ENCODE assay signal across 9 cellular contexts in the genomic region with DNA sequence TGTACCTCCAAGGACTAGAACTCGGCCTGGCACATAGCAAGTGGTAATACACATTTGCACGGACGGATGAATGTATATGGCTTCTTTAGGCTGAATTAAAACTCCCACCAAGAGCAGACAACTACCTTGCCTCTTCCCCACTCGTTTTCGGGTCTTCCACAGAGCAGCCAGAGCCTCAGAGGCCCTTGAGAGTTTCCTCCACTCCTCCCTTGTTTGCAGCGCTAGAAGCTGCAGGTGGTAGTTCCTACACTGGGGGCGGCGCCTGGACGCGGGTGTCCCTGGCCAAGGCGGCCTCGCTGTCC. TPM values are rescaled to one million over a fixed set of nuclear protein-coding genes. Genes with fewer than 3 reads are reported as not detected.
DNase-seq lines count a peak whose midpoint lies in the region; ATAC-seq and TF ChIP-seq lines count a peak whose summit lies in the region.
"Had no signal": no experiment of that assay in that cellular context is flagged by ENCODE, and none has a peak within 500 bp of the region (broad histone marks: within the 10 kb centered on the region; RNA-seq: fewer than 3 reads in every experiment).

No MANE protein-coding gene starts in this region.

- ATAC-seq in WTC11 (no peak), GM21528 (IDR thresholded peaks at IDR 0.05; ENCODE audit: low FRiP score, unreplicated experiment) (no peak), HG03135 (IDR thresholded peaks at IDR 0.05; ENCODE audit: unreplicated experiment) (no peak)

- H3K4me3 Mint-ChIP-seq in WTC11 = peak overlapping the region; percentile 69

- H4K20me1 ChIP-seq in smooth muscle cell (ENCODE audit: low read depth) = no peaks in the 10 kb centered on the region

- H3K27me3 Mint-ChIP-seq in WTC11 (ENCODE audit: low read depth) = peaks cover 43% of the 10 kb centered on the region

- no peaks in the 10 kb centered on the region for H3K9me3 Mint-ChIP-seq in WTC11

- DNase-seq in WTC11 (ENCODE audit: low spot score) (peak; percentile 83), smooth muscle cell (lab: John Stamatoyannopoulos, UW; ENCODE audit: unreplicated experiment) (no peak), Kasumi-1 (lab: John Stamatoyannopoulos, UW) (no peak), dedifferentiated amniotic fluid mesenchymal stem cell (ENCODE audit: extremely low spot score) (no peak)
- DNase-seq: NCI-H446 treated with DMSO at 0.1 percent for 48 hours had no signal

- H3K4me3 ChIP-seq in HEK293 (ENCODE audit: low read depth, low read length) (peak overlapping the region; percentile 69), iPS-15b (ENCODE audit: low read depth, low read length) (peak overlapping the region; percentile 66), smooth muscle cell (peak overlapping the region; percentile 62)

- H3K27ac Mint-ChIP-seq in WTC11 = no peak overlapping the region

- H3K36me3 Mint-ChIP-seq in WTC11 = no peaks in the 10 kb centered on the region

- H2AFZ ChIP-seq in smooth muscle cell (ENCODE audit: low read depth) = peak overlapping the region; percentile 84

- WGBS in smooth muscle cell (ENCODE audit: low lambda C conversion rate) = 20% methylated on average over 12 of the region's 12 CpGs

- peak overlapping the region; percentile 84 for H3K4me2 ChIP-seq in smooth muscle cell

- no peaks in the 10 kb centered on the region for H3K36me3 ChIP-seq in HEK293 (ENCODE audit: control insufficient read depth in 2 of 2, insufficient read depth in 1 of 2, low read length in 2 of 2)
- no peaks in the 10 kb centered on the region for H3K36me3 ChIP-seq in iPS-15b (ENCODE audit: control insufficient read depth, insufficient read depth, low read length)
- H3K36me3 ChIP-seq in smooth muscle cell (ENCODE audit: low read depth) = no peaks in the 10 kb centered on the region

- H3K27me3 ChIP-seq in iPS-15b (ENCODE audit: control insufficient read depth, insufficient read depth, low read length) (peaks cover 28% of the 10 kb centered on the region), smooth muscle cell (ENCODE audit: low read depth) (peaks cover 67% of the 10 kb centered on the region)

- H3K9ac ChIP-seq in iPS-15b (ENCODE audit: low read depth, low read length) (no peak overlapping the region), smooth muscle cell (ENCODE audit: low read depth) (no peak overlapping the region)

- H3K4me1 ChIP-seq in HEK293 (ENCODE audit: control insufficient read depth, insufficient read depth, low read length) (no peaks in the 10 kb centered on the region), iPS-15b (ENCODE audit: control insufficient read depth, insufficient read depth, low read length) (no peaks in the 10 kb centered on the region), smooth muscle cell (ENCODE audit: low read depth) (peaks cover 4% of the 10 kb centered on the region)

- CTCF ChIA-PET in HEK293 (lab: Yijun Ruan, JAX) = interaction anchor here (2.1 to 3.2 kb wide), 3 partner anchors 10 to 110 kb away, joined by 6 to 16 read pairs (median 14); partner anchors contain the start of gene INTU
- CTCF ChIA-PET in WTC11 (lab: Charles Lee) = interaction anchor here (0.7 to 2.3 kb wide), 8 partner anchors 10 to 159 kb away, joined by 3 to 17 read pairs (median 3); partner anchors contain the start of gene INTU

- peaks cover 11% of the 10 kb centered on the region for H3K4me1 Mint-ChIP-seq in WTC11

- H3K27ac ChIP-seq in HEK293 (ENCODE audit: extremely low read depth, low read depth, low read length) = peak overlapping the region; percentile 70; the same call in 1 of the 2 replicates
- no peak overlapping the region for H3K27ac ChIP-seq in smooth muscle cell (ENCODE audit: low read depth)

- no peaks in the 10 kb centered on the region for H3F3A ChIP-seq in smooth muscle cell (ENCODE audit: low read depth)

- H3K9me3 ChIP-seq in HEK293 (ENCODE audit: control insufficient read depth, insufficient read depth, low read depth, low read length) (no peaks in the 10 kb centered on the region), iPS-15b (ENCODE audit: control insufficient read depth, insufficient read depth, low read length) (no peaks in the 10 kb centered on the region), smooth muscle cell (replicated peaks; ENCODE audit: low read depth) (no peaks in the 10 kb centered on the region)

- H3K79me2 ChIP-seq in smooth muscle cell (ENCODE audit: low read depth) = no peaks in the 10 kb centered on the region

- POLR2A ChIA-PET in HEK293 (lab: Yijun Ruan, JAX) (interaction anchor here (0.7 to 2.9 kb wide), 3 partner anchors 10 to 343 kb away, joined by 4 to 33 read pairs (median 8); partner anchors contain the start of genes ABHD18, INTU, MFSD8 and PLK4), WTC11 (lab: Charles Lee) (interaction anchor here (1.4 kb wide), 1 partner anchor 10 kb away, joined by 8 read pairs; the partner anchor contains the start of gene INTU)

- TF ChIP-seq CTCF in HEK293 (tag by site-specific recombination; IDR thresholded peaks at IDR 0.05) (no peak), WTC11 (IDR thresholded peaks at IDR 0.05) (no peak), smooth muscle cell (IDR thresholded peaks at IDR 0.05; ENCODE audit: borderline replicate concordance, insufficient read depth, poor library complexity, severe bottlenecking) (no peak)

TF ChIP-seq in HEK293, 187 proteins besides CTCF, POLR2A, EP300 and RAD21 (continues in another document):
- TF ChIP-seq MYNN (tag by site-specific recombination; IDR thresholded peaks at IDR 0.05; ENCODE audit: borderline replicate concordance) (no peak), ZNF404 (tag by site-specific recombination; IDR thresholded peaks at IDR 0.05) (no peak), ZNF571 (tag by site-specific recombination; IDR thresholded peaks at IDR 0.05) (no peak), ZNF366 (tag by site-specific recombination; conservative IDR thresholded peaks at IDR 0.05) (peak; percentile 50; the same call in 1 of the 2 replicates), ZNF140 (tag by site-specific recombination; IDR thresholded peaks at IDR 0.05) (no peak), HOXD13 (CRISPR knock-in tag; IDR thresholded peaks at IDR 0.05; ENCODE audit: borderline replicate concordance) (no peak), OVOL3 (tag by site-specific recombination; IDR thresholded peaks at IDR 0.05) (no peak), HOXC10 (CRISPR knock-in tag; IDR thresholded peaks at IDR 0.05) (no peak), ZNF521 (tag by site-specific recombination; IDR thresholded peaks at IDR 0.05) (no peak), ZNF654 (tag by site-specific recombination; IDR thresholded peaks at IDR 0.05; ENCODE audit: low read depth) (no peak), ZNF623 (tag by site-specific recombination; IDR thresholded peaks at IDR 0.05) (no peak), ZNF133 (tag by site-specific recombination; IDR thresholded peaks at IDR 0.05) (no peak)
- TF ChIP-seq, protein P1, sequence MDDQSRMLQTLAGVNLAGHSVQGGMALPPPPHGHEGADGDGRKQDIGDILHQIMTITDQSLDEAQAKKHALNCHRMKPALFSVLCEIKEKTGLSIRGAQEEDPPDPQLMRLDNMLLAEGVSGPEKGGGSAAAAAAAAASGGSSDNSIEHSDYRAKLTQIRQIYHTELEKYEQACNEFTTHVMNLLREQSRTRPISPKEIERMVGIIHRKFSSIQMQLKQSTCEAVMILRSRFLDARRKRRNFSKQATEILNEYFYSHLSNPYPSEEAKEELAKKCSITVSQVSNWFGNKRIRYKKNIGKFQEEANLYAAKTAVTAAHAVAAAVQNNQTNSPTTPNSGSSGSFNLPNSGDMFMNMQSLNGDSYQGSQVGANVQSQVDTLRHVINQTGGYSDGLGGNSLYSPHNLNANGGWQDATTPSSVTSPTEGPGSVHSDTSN (CRISPR knock-in tag; IDR thresholded peaks at IDR 0.05) = no peak

TF ChIP-seq in WTC11, 78 proteins besides CTCF, POLR2A, EP300 and RAD21 (continues in another document):
- TF ChIP-seq, protein P2, sequence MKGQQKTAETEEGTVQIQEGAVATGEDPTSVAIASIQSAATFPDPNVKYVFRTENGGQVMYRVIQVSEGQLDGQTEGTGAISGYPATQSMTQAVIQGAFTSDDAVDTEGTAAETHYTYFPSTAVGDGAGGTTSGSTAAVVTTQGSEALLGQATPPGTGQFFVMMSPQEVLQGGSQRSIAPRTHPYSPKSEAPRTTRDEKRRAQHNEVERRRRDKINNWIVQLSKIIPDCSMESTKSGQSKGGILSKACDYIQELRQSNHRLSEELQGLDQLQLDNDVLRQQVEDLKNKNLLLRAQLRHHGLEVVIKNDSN (CRISPR knock-in tag; IDR thresholded peaks at IDR 0.05) = no peak
- peak; percentile 60; the same call in 1 of the 2 replicates for TF ChIP-seq AFF4 (CRISPR knock-in tag; IDR thresholded peaks at IDR 0.05; ENCODE audit: borderline replicate concordance)

RNA-seq across cellular contexts. Expression of gene INTU, which starts 10.2 kb away (rescaled TPM):
- total RNA-seq in WTC11 (2021) (15.0 to 18.6 TPM (median 17.9 TPM) in 3 replicates), smooth muscle cell (32.8 and 36.0 TPM in 2 replicates)
- 4.3 and 8.0 TPM in 2 replicates for polyA plus RNA-seq in smooth muscle cell
